In genomic region chr19:2089001-2089711, GRCh38 we compare ENCODE assay signal across 8 cellular contexts. TPM values are rescaled to one million over a fixed set of nuclear protein-coding genes. Genes with fewer than 3 reads are reported as not detected.
DNase-seq lines count a peak whose midpoint lies in the region; ATAC-seq and TF ChIP-seq lines count a peak whose summit lies in the region.

No MANE protein-coding gene starts in this region.

- H3K36me3 Mint-ChIP-seq in activated CD4-positive, alpha-beta T cell treated with anti-CD3 and anti-CD28 coated beads, Interleukin-2, amount 10 ng/mL, durations not matched to agents 7 days and 5 days (ENCODE audit: low read depth), result peaks cover 59% of the 10 kb centered on the region

- H3K27ac ChIP-seq in substantia nigra (ENCODE audit: low read depth, low read length, poor library complexity, severe bottlenecking), result peak overlapping the region; percentile 22

- POLR2A ChIA-PET in activated CD4-positive, alpha-beta T cell treated with anti-CD3 and anti-CD28 coated beads, Interleukin-2, amount 10 ng/mL, durations not matched to agents 7 days and 5 days (lab: Charles Lee), result no interaction called here

- H3K27me3 Mint-ChIP-seq in activated CD4-positive, alpha-beta T cell treated with anti-CD3 and anti-CD28 coated beads, Interleukin-2, amount 10 ng/mL, durations not matched to agents 7 days and 5 days, result no peaks in the 10 kb centered on the region

- H3K9me3 Mint-ChIP-seq in activated CD4-positive, alpha-beta T cell treated with anti-CD3 and anti-CD28 coated beads, Interleukin-2, amount 10 ng/mL, durations not matched to agents 7 days and 5 days, result no peaks in the 10 kb centered on the region

- peaks cover 71% of the 10 kb centered on the region for H3K4me1 Mint-ChIP-seq in activated CD4-positive, alpha-beta T cell treated with anti-CD3 and anti-CD28 coated beads, Interleukin-2, amount 10 ng/mL, durations not matched to agents 7 days and 5 days

- ATAC-seq in SK-N-SH treated with all-trans-retinoic acid at 6 μM for 48 hours (peak; percentile 20; the same call in 2 of the 3 replicates), HG02852 (IDR thresholded peaks at IDR 0.05; ENCODE audit: unreplicated experiment) (no peak)

- no peak for DNase-seq in activated CD4-positive, alpha-beta T cell treated with anti-CD3 and anti-CD28 coated beads, Interleukin-2, amount 10 ng/mL, durations not matched to agents 7 days and 5 days
- no peak for DNase-seq in activated CD4-positive, alpha-beta T cell treated with anti-CD3 and anti-CD28 coated beads, Interleukin-2, amount 50 U/mL, for 1 hour
- DNase-seq in fibroblast of pulmonary artery (ENCODE audit: low read depth), result peak; percentile 24
- DNase-seq in substantia nigra (lab: John Stamatoyannopoulos, UW), result no peak
- no peak for DNase-seq in SKM-1 treated with dmso at 0.1 percent for 144 hours (lab: John Stamatoyannopoulos, UW; ENCODE audit: unreplicated experiment)
- no peak for DNase-seq in NCI-H1105 treated with DMSO at 0.1 percent for 48 hours (lab: John Stamatoyannopoulos, UW)

- peak overlapping the region; percentile 38 for H3K4me3 Mint-ChIP-seq in activated CD4-positive, alpha-beta T cell treated with anti-CD3 and anti-CD28 coated beads, Interleukin-2, amount 10 ng/mL, durations not matched to agents 7 days and 5 days

- peak overlapping the region; percentile 93 for H3K27ac Mint-ChIP-seq in activated CD4-positive, alpha-beta T cell treated with anti-CD3 and anti-CD28 coated beads, Interleukin-2, amount 10 ng/mL, durations not matched to agents 7 days and 5 days

- no peak overlapping the region for H3K4me3 ChIP-seq in fibroblast of pulmonary artery (replicated peaks; ENCODE audit: low read depth, low read length)

- TF ChIP-seq CTCF in fibroblast of pulmonary artery (IDR thresholded peaks at IDR 0.05; ENCODE audit: low read length, missing control alignments), result no peak

- CTCF ChIA-PET in activated CD4-positive, alpha-beta T cell treated with anti-CD3 and anti-CD28 coated beads, Interleukin-2, amount 10 ng/mL, durations not matched to agents 7 days and 5 days (lab: Charles Lee), result interaction anchor here (2.3 kb wide), 1 partner anchor 19 kb away, joined by 9 read pairs; no protein-coding TSS in a partner anchor

TF ChIP-seq in SK-N-SH treated with all-trans-retinoic acid at 6 μM for 48 hours, 23 proteins besides CTCF, POLR2A, EP300 and RAD21:
- TF ChIP-seq PPARA (CRISPR knock-in tag; IDR thresholded peaks at IDR 0.05; ENCODE audit: borderline replicate concordance), result no peak

RNA-seq across cellular contexts. Expression of gene MOB3A, which starts 7.0 kb away (rescaled TPM):
- 100 to 1,000 TPM; 217 to 239 TPM for total RNA-seq in activated CD4-positive, alpha-beta T cell treated with anti-CD3 and anti-CD28 coated beads, Interleukin-2, amount 10 ng/mL, durations not matched to agents 7 days and 5 days

RNA-seq across cellular contexts. Expression of gene IZUMO4, which starts 7.6 kb away (rescaled TPM):
- 1 to 10 TPM; 7.5 to 9.9 TPM for total RNA-seq in activated CD4-positive, alpha-beta T cell treated with anti-CD3 and anti-CD28 coated beads, Interleukin-2, amount 10 ng/mL, durations not matched to agents 7 days and 5 days

RNA-seq across cellular contexts. Expression of gene MKNK2, which starts 38.1 kb away (rescaled TPM):
- total RNA-seq in activated CD4-positive, alpha-beta T cell treated with anti-CD3 and anti-CD28 coated beads, Interleukin-2, amount 10 ng/mL, durations not matched to agents 7 days and 5 days, result 100 to 1,000 TPM; 198 to 228 TPM
